8 cellular contexts compared by ENCODE assay signal in the genomic region with DNA sequence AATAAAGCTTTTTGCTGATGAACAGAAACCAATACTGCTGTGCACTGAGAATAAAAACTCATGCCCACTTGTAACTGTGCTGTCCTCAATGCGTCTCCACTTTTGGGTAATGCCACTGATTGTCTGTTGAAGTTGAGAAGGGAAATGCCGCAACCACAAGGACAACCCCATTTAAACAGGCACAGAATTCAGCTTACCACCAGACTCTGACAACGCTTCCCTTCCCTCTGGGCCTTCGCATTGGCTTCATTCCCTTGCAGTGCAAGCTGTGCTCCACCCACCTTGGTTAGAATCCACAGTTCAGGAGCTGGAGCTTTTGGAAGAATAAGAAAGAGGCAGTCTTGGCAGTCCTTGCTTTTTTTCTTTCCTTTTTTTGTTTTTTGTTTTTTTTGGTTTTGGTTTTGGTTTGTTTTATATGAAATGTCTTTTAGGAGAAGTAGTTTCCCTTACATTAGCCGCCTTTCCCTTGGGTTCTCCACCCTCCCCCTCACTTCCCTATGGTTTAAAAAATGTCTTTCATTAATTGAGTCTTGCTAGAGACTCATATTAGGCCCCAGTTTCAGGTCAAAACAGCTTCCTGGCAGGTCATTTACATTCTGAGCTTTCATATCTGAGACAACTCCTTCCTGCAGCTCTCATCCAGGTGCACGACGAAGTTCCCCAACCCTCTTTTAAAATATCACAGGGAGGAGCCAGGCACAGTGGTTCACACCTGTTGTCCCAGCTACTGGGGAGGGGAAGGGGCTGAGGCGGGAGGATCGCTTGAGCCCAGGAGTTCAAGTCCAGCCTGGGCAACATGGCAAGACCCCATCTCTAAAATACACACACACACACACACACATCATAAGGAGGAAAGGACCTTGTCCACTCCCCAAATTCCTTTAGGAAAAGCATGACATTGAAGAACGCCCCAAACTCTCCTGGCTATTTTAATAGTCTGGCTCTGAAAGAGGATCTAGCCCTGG.
DNase-seq lines count a peak whose midpoint lies in the region; ATAC-seq and TF ChIP-seq lines count a peak whose summit lies in the region.

No MANE protein-coding gene starts in this region.

- H3K4me1 Mint-ChIP-seq in T-helper 2 cell treated with Interferon-gamma antibody and Interleukin-4, amounts not matched to agents 5 μg/mL and 100 μg/mL, for 36 hours (ENCODE audit: low read depth): peaks cover 17% of the 10 kb centered on the region
- peaks cover 14% of the 10 kb centered on the region for H3K4me1 Mint-ChIP-seq in nephron progenitor cell

- no peaks in the 10 kb centered on the region for H3K9me3 Mint-ChIP-seq in T-helper 2 cell treated with Interferon-gamma antibody and Interleukin-4, amounts not matched to agents 5 μg/mL and 100 μg/mL, for 36 hours
- peaks cover 10% of the 10 kb centered on the region for H3K9me3 Mint-ChIP-seq in nephron progenitor cell

- DNase-seq in T-helper 2 cell treated with Interferon-gamma antibody and Interleukin-4, amounts not matched to agents 5 μg/mL and 100 μg/mL, for 36 hours (ENCODE audit: low spot score): peak; percentile 24
- DNase-seq in epithelial cell of prostate (ENCODE audit: low read depth, low spot score) (no peak), nephron progenitor cell (no peak), COLO668 (lab: John Stamatoyannopoulos, UW; ENCODE audit: unreplicated experiment) (no peak)

- H3K36me3 Mint-ChIP-seq in T-helper 2 cell treated with Interferon-gamma antibody and Interleukin-4, amounts not matched to agents 5 μg/mL and 100 μg/mL, for 36 hours (ENCODE audit: low read depth): peaks cover 53% of the 10 kb centered on the region
- peaks cover 23% of the 10 kb centered on the region for H3K36me3 Mint-ChIP-seq in nephron progenitor cell (ENCODE audit: low read depth)

- peak overlapping the region; percentile 92 for H3K27ac Mint-ChIP-seq in T-helper 2 cell treated with Interferon-gamma antibody and Interleukin-4, amounts not matched to agents 5 μg/mL and 100 μg/mL, for 36 hours
- peak overlapping the region; percentile 1 for H3K27ac Mint-ChIP-seq in nephron progenitor cell

- TF ChIP-seq CTCF in nephron progenitor cell (IDR thresholded peaks at IDR 0.05): no peak

- ATAC-seq in GM21447 (IDR thresholded peaks at IDR 0.05; ENCODE audit: unreplicated experiment): peak; percentile 82
- ATAC-seq in GM21515 (IDR thresholded peaks at IDR 0.05; ENCODE audit: unreplicated experiment): no peak
- no peak for ATAC-seq in SK-N-SH treated with all-trans-retinoic acid at 6 μM for 48 hours
- ATAC-seq in GM18520 (IDR thresholded peaks at IDR 0.05; ENCODE audit: unreplicated experiment): no peak

- no peaks in the 10 kb centered on the region for H3K27me3 Mint-ChIP-seq in T-helper 2 cell treated with Interferon-gamma antibody and Interleukin-4, amounts not matched to agents 5 μg/mL and 100 μg/mL, for 36 hours (ENCODE audit: low read depth)
- H3K27me3 Mint-ChIP-seq in nephron progenitor cell (ENCODE audit: low read depth, poor library complexity): peaks cover 12% of the 10 kb centered on the region

- peak overlapping the region; percentile 12 for H3K27ac ChIP-seq in epithelial cell of prostate

- H3K4me3 Mint-ChIP-seq in T-helper 2 cell treated with Interferon-gamma antibody and Interleukin-4, amounts not matched to agents 5 μg/mL and 100 μg/mL, for 36 hours: peak overlapping the region; percentile 69
- no peak overlapping the region for H3K4me3 Mint-ChIP-seq in nephron progenitor cell

TF ChIP-seq in SK-N-SH treated with all-trans-retinoic acid at 6 μM for 48 hours, 23 proteins besides CTCF, POLR2A, EP300 and RAD21:
- TF ChIP-seq ZNF70 (CRISPR knock-in tag; IDR thresholded peaks at IDR 0.05) (no peak), PATZ1 (CRISPR knock-in tag; IDR thresholded peaks at IDR 0.05; ENCODE audit: borderline replicate concordance) (no peak), RARB (CRISPR knock-in tag; IDR thresholded peaks at IDR 0.05) (no peak), PPARA (CRISPR knock-in tag; IDR thresholded peaks at IDR 0.05; ENCODE audit: borderline replicate concordance) (no peak), BACH2 (CRISPR knock-in tag; IDR thresholded peaks at IDR 0.05; ENCODE audit: borderline replicate concordance) (no peak), SNAI2 (CRISPR knock-in tag; IDR thresholded peaks at IDR 0.05) (no peak), TOX (CRISPR knock-in tag; IDR thresholded peaks at IDR 0.05; ENCODE audit: borderline replicate concordance) (no peak), TCF4 (CRISPR knock-in tag; IDR thresholded peaks at IDR 0.05; ENCODE audit: borderline replicate concordance) (no peak), ZFP30 (CRISPR knock-in tag; IDR thresholded peaks at IDR 0.05) (no peak), ARNTL (CRISPR knock-in tag; IDR thresholded peaks at IDR 0.05; ENCODE audit: borderline replicate concordance, low read depth) (no peak), ZFP3 (CRISPR knock-in tag; IDR thresholded peaks at IDR 0.05) (no peak), ZNF565 (CRISPR knock-in tag; conservative IDR thresholded peaks at IDR 0.05; ENCODE audit: low read depth) (no peak), OSR1 (CRISPR knock-in tag; IDR thresholded peaks at IDR 0.05) (no peak), CREB5 (CRISPR knock-in tag; IDR thresholded peaks at IDR 0.05; ENCODE audit: low read depth) (no peak), CSDC2 (CRISPR knock-in tag; IDR thresholded peaks at IDR 0.05) (no peak), POU6F1 (CRISPR knock-in tag; IDR thresholded peaks at IDR 0.05; ENCODE audit: borderline replicate concordance, low read depth) (no peak)
- TF ChIP-seq, protein P1, sequence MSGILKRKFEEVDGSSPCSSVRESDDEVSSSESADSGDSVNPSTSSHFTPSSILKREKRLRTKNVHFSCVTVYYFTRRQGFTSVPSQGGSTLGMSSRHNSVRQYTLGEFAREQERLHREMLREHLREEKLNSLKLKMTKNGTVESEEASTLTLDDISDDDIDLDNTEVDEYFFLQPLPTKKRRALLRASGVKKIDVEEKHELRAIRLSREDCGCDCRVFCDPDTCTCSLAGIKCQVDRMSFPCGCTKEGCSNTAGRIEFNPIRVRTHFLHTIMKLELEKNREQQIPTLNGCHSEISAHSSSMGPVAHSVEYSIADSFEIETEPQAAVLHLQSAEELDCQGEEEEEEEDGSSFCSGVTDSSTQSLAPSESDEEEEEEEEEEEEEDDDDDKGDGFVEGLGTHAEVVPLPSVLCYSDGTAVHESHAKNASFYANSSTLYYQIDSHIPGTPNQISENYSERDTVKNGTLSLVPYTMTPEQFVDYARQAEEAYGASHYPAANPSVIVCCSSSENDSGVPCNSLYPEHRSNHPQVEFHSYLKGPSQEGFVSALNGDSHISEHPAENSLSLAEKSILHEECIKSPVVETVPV (CRISPR knock-in tag; IDR thresholded peaks at IDR 0.05): no peak
